In genomic region chr7:88184848-88185304, GRCh38 we compare ENCODE assay signal across 8 cellular contexts. TPM values are rescaled to one million over a fixed set of nuclear protein-coding genes. Genes with fewer than 3 reads are reported as not detected.
DNase-seq lines count a peak whose midpoint lies in the region; ATAC-seq and TF ChIP-seq lines count a peak whose summit lies in the region.

No MANE protein-coding gene starts in this region.

- H3K9ac ChIP-seq in skeletal muscle satellite cell (ENCODE audit: low read depth, low read length), result no peak overlapping the region
- H3K9ac ChIP-seq in H9 (ENCODE audit: extremely low read depth, insufficient read length, low read length), result no peak overlapping the region

- ATAC-seq in activated CD8-positive, alpha-beta T cell treated with anti-CD3 and anti-CD28 coated beads for 36 hours, result no peak
- no peak for ATAC-seq in activated CD8-positive, alpha-beta T cell treated with anti-CD3 and anti-CD28 coated beads, Interleukin-2, amount 10 ng/mL, durations not matched to agents 7 days and 5 days
- peak; percentile 96 for ATAC-seq in HG03520 (IDR thresholded peaks at IDR 0.05; ENCODE audit: unreplicated experiment)
- peak; percentile 94 for ATAC-seq in activated T-helper 17 cell treated with anti-CD3 and anti-CD28 coated beads, Interleukin-2, amount 50 U/mL, for 72 hours (replicated peaks)

- H2BK20ac ChIP-seq in H9 (ENCODE audit: low read depth, low read length, poor library complexity, severe bottlenecking), result no peak overlapping the region

- H3K4me1 Mint-ChIP-seq in activated CD8-positive, alpha-beta T cell treated with anti-CD3 and anti-CD28 coated beads for 36 hours (ENCODE audit: low read depth), result no peaks in the 10 kb centered on the region
- H3K4me1 Mint-ChIP-seq in activated CD8-positive, alpha-beta T cell treated with anti-CD3 and anti-CD28 coated beads, Interleukin-2, amount 10 ng/mL, durations not matched to agents 7 days and 5 days (ENCODE audit: low read depth), result no peaks in the 10 kb centered on the region
- no peaks in the 10 kb centered on the region for H3K4me1 Mint-ChIP-seq in activated T-helper 17 cell treated with anti-CD3 and anti-CD28 coated beads, Interleukin-2, amount 50 U/mL, for 72 hours
- H3K4me1 Mint-ChIP-seq in H9, result peaks cover 11 to 13% of the 10 kb centered on the region in 2 experiments

- H4K91ac ChIP-seq in H9 (ENCODE audit: insufficient read length, low read depth, low read length), result no peak overlapping the region

- H3K9me3 Mint-ChIP-seq in activated CD8-positive, alpha-beta T cell treated with anti-CD3 and anti-CD28 coated beads for 36 hours, result no peaks in the 10 kb centered on the region
- H3K9me3 Mint-ChIP-seq in activated CD8-positive, alpha-beta T cell treated with anti-CD3 and anti-CD28 coated beads, Interleukin-2, amount 10 ng/mL, durations not matched to agents 7 days and 5 days (ENCODE audit: insufficient read depth), result no peaks in the 10 kb centered on the region
- no peaks in the 10 kb centered on the region for H3K9me3 Mint-ChIP-seq in activated T-helper 17 cell treated with anti-CD3 and anti-CD28 coated beads, Interleukin-2, amount 50 U/mL, for 72 hours
- no peaks in the 10 kb centered on the region for H3K9me3 Mint-ChIP-seq in H9

- no peaks in the 10 kb centered on the region for H3K9me3 ChIP-seq in skeletal muscle satellite cell (replicated peaks; ENCODE audit: low read length)
- no peaks in the 10 kb centered on the region for H3K9me3 ChIP-seq in H9 (ENCODE audit: control insufficient read depth, low read depth, low read length)

- no peak overlapping the region for H3K4ac ChIP-seq in H9 (ENCODE audit: low read depth, low read length)

- H3K23ac ChIP-seq in H9 (ENCODE audit: insufficient read length, low read depth, low read length), result no peak overlapping the region

- no peak overlapping the region for H2AFZ ChIP-seq in H9 (ENCODE audit: low read length)

- no peak overlapping the region for H3K4me3 ChIP-seq in skeletal muscle satellite cell (ENCODE audit: low read length)

- H3K36me3 Mint-ChIP-seq in activated CD8-positive, alpha-beta T cell treated with anti-CD3 and anti-CD28 coated beads for 36 hours (ENCODE audit: low read depth), result no peaks in the 10 kb centered on the region
- H3K36me3 Mint-ChIP-seq in activated CD8-positive, alpha-beta T cell treated with anti-CD3 and anti-CD28 coated beads, Interleukin-2, amount 10 ng/mL, durations not matched to agents 7 days and 5 days (ENCODE audit: low read depth), result no peaks in the 10 kb centered on the region
- no peaks in the 10 kb centered on the region for H3K36me3 Mint-ChIP-seq in activated T-helper 17 cell treated with anti-CD3 and anti-CD28 coated beads, Interleukin-2, amount 50 U/mL, for 72 hours (ENCODE audit: low read depth)
- H3K36me3 Mint-ChIP-seq in H9 (ENCODE audit: insufficient read depth in 1 of 3, low read depth in 3 of 3), result no peaks in the 10 kb centered on the region; a peak in 3 of 7 replicates

- DNase-seq in activated CD8-positive, alpha-beta T cell treated with anti-CD3 and anti-CD28 coated beads for 36 hours, result peak; percentile 4
- no peak for DNase-seq in activated CD8-positive, alpha-beta T cell treated with anti-CD3 and anti-CD28 coated beads, Interleukin-2, amount 10 ng/mL, durations not matched to agents 7 days and 5 days
- no peak for DNase-seq in NK-92 treated with Interleukin-12 subunit alpha and Interleukin-12 subunit beta, amount 100 ng/mL, for 24 hours (lab: John Stamatoyannopoulos, UW)
- DNase-seq in H9 (no peak), NCI-H1092 (lab: John Stamatoyannopoulos, UW) (no peak)

- H3K23me2 ChIP-seq in H9 (ENCODE audit: insufficient read length, low read depth, low read length, poor library complexity, severe bottlenecking), result no peaks in the 10 kb centered on the region

- no peaks in the 10 kb centered on the region for H3K79me2 ChIP-seq in H9 (ENCODE audit: insufficient read depth, low read length)

- no peak overlapping the region for H2BK12ac ChIP-seq in H9 (ENCODE audit: insufficient read length, low read depth, low read length)

- H3K4me2 ChIP-seq in skeletal muscle satellite cell (ENCODE audit: low read length) (peak overlapping the region; percentile 63), H9 (ENCODE audit: insufficient read depth, insufficient read length, low read length) (no peak overlapping the region)

- H4K20me1 ChIP-seq in H9 (ENCODE audit: control insufficient read depth, insufficient read depth, insufficient read length), result no peaks in the 10 kb centered on the region

- no CpG with 5 or more reads among the region's 5 CpGs for WGBS in H9 (ENCODE audit: extremely low coverage, insufficient read length, low lambda C conversion rate)

- intact Hi-C loops in activated CD8-positive, alpha-beta T cell treated with anti-CD3 and anti-CD28 coated beads for 36 hours (cut with micrococcal nuclease), result no loop called here

- CTCF ChIA-PET in activated CD8-positive, alpha-beta T cell treated with anti-CD3 and anti-CD28 coated beads for 36 hours (lab: Charles Lee), result no interaction called here
- CTCF ChIA-PET in activated CD8-positive, alpha-beta T cell treated with anti-CD3 and anti-CD28 coated beads, Interleukin-2, amount 10 ng/mL, durations not matched to agents 7 days and 5 days (lab: Charles Lee), result no interaction called here

- H3K79me1 ChIP-seq in H9 (ENCODE audit: insufficient read depth, low read depth, low read length, poor library complexity, severe bottlenecking), result no peaks in the 10 kb centered on the region

- no peaks in the 10 kb centered on the region for H3K27me3 Mint-ChIP-seq in activated CD8-positive, alpha-beta T cell treated with anti-CD3 and anti-CD28 coated beads for 36 hours
- peaks cover 2% of the 10 kb centered on the region for H3K27me3 Mint-ChIP-seq in activated CD8-positive, alpha-beta T cell treated with anti-CD3 and anti-CD28 coated beads, Interleukin-2, amount 10 ng/mL, durations not matched to agents 7 days and 5 days (ENCODE audit: low read depth)
- no peaks in the 10 kb centered on the region for H3K27me3 Mint-ChIP-seq in activated T-helper 17 cell treated with anti-CD3 and anti-CD28 coated beads, Interleukin-2, amount 50 U/mL, for 72 hours
- H3K27me3 Mint-ChIP-seq in H9 (ENCODE audit: low read depth), result no peaks in the 10 kb centered on the region

- H2AK5ac ChIP-seq in H9 (ENCODE audit: insufficient read length, low read length), result no peak overlapping the region

- H4K8ac ChIP-seq in H9 (replicated peaks; ENCODE audit: insufficient read length, low read depth, low read length), result no peak overlapping the region

- H3K27ac Mint-ChIP-seq in activated CD8-positive, alpha-beta T cell treated with anti-CD3 and anti-CD28 coated beads for 36 hours, result no peak overlapping the region
- no peak overlapping the region for H3K27ac Mint-ChIP-seq in activated CD8-positive, alpha-beta T cell treated with anti-CD3 and anti-CD28 coated beads, Interleukin-2, amount 10 ng/mL, durations not matched to agents 7 days and 5 days
- H3K27ac Mint-ChIP-seq in activated T-helper 17 cell treated with anti-CD3 and anti-CD28 coated beads, Interleukin-2, amount 50 U/mL, for 72 hours, result peak overlapping the region; percentile 35
- H3K27ac Mint-ChIP-seq in H9, result no peak overlapping the region

- no peak overlapping the region for H3T11ph ChIP-seq in H9 (ENCODE audit: low read length)

- no peak overlapping the region for H4K5ac ChIP-seq in H9 (ENCODE audit: insufficient read length, low read depth, low read length)

- POLR2A ChIA-PET in activated CD8-positive, alpha-beta T cell treated with anti-CD3 and anti-CD28 coated beads for 36 hours (lab: Charles Lee), result no interaction called here
- POLR2A ChIA-PET in activated CD8-positive, alpha-beta T cell treated with anti-CD3 and anti-CD28 coated beads, Interleukin-2, amount 10 ng/mL, durations not matched to agents 7 days and 5 days (lab: Charles Lee), result no interaction called here

- no peak overlapping the region for H3K4me3 Mint-ChIP-seq in activated CD8-positive, alpha-beta T cell treated with anti-CD3 and anti-CD28 coated beads for 36 hours
- H3K4me3 Mint-ChIP-seq in activated CD8-positive, alpha-beta T cell treated with anti-CD3 and anti-CD28 coated beads, Interleukin-2, amount 10 ng/mL, durations not matched to agents 7 days and 5 days, result no peak overlapping the region
- no peak overlapping the region for H3K4me3 Mint-ChIP-seq in activated T-helper 17 cell treated with anti-CD3 and anti-CD28 coated beads, Interleukin-2, amount 50 U/mL, for 72 hours
- no peak overlapping the region for H3K4me3 Mint-ChIP-seq in H9

- no peak for TF ChIP-seq CTCF in activated CD8-positive, alpha-beta T cell treated with anti-CD3 and anti-CD28 coated beads for 36 hours (IDR thresholded peaks at IDR 0.05)
- TF ChIP-seq CTCF in H9 (conservative IDR thresholded peaks at IDR 0.05), result no peak

- H2BK120ac ChIP-seq in H9 (ENCODE audit: low read depth, low read length, poor library complexity, severe bottlenecking), result no peak overlapping the region

- no peak overlapping the region for H2BK5ac ChIP-seq in H9 (ENCODE audit: insufficient read length, low read length)

- H3K36me3 ChIP-seq in skeletal muscle satellite cell (ENCODE audit: insufficient read depth, low read length), result no peaks in the 10 kb centered on the region

- H3K14ac ChIP-seq in H9 (ENCODE audit: insufficient read depth, low read length), result no peak overlapping the region

- H3K4me1 ChIP-seq in skeletal muscle satellite cell (ENCODE audit: control insufficient read depth, insufficient read depth, low read length) (peaks cover 16% of the 10 kb centered on the region), H9 (ENCODE audit: insufficient read depth, low read length) (peaks cover 4% of the 10 kb centered on the region; the same call in 1 of the 2 replicates)

- H2BK15ac ChIP-seq in H9 (ENCODE audit: low read depth, low read length), result no peak overlapping the region

- H3K27ac ChIP-seq in H9 (ENCODE audit: insufficient read length, low read depth, low read length), result no peak overlapping the region

- H3K27me3 ChIP-seq in skeletal muscle satellite cell (ENCODE audit: control insufficient read depth, insufficient read depth, low read length) (no peaks in the 10 kb centered on the region), H9 (ENCODE audit: insufficient read depth, low read length) (no peaks in the 10 kb centered on the region)

- H3K56ac ChIP-seq in H9 (ENCODE audit: insufficient read length, low read depth, low read length), result no peak overlapping the region

- no peak overlapping the region for H3K18ac ChIP-seq in H9 (ENCODE audit: insufficient read length, low read depth, low read length)

RNA-seq across cellular contexts. Expression of gene SRI, which starts 35.0 kb away (rescaled TPM):
- 100 to 1,000 TPM; 169 TPM for total RNA-seq in activated CD8-positive, alpha-beta T cell treated with anti-CD3 and anti-CD28 coated beads for 36 hours
- total RNA-seq in activated CD8-positive, alpha-beta T cell treated with anti-CD3 and anti-CD28 coated beads, Interleukin-2, amount 10 ng/mL, durations not matched to agents 7 days and 5 days, result 100 to 1,000 TPM; 110 to 117 TPM
- total RNA-seq in activated T-helper 17 cell treated with anti-CD3 and anti-CD28 coated beads, Interleukin-2, amount 50 U/mL, for 72 hours, result 100 to 1,000 TPM; 133 to 223 TPM
- 102 and 103 TPM in 2 replicates for total RNA-seq in skeletal muscle satellite cell (2012; rRNA removed)
- 136 and 137 TPM in 2 replicates for total RNA-seq in H9 (2021)

Comparison
In these comparisons a context has a peak if more than half of its experiments do, and no peak if none do; other contexts are left out.
1. ATAC-seq: peak in HG03520 (single experiment) and activated T-helper 17 cell treated with anti-CD3 and anti-CD28 coated beads, Interleukin-2, amount 50 U/mL, for 72 hours (single experiment); none in activated CD8-positive, alpha-beta T cell treated with anti-CD3 and anti-CD28 coated beads for 36 hours (single experiment) and activated CD8-positive, alpha-beta T cell treated with anti-CD3 and anti-CD28 coated beads, Interleukin-2, amount 10 ng/mL, durations not matched to agents 7 days and 5 days (single experiment).